ENCODE assay signal across 21 cellular contexts in the genomic region with DNA sequence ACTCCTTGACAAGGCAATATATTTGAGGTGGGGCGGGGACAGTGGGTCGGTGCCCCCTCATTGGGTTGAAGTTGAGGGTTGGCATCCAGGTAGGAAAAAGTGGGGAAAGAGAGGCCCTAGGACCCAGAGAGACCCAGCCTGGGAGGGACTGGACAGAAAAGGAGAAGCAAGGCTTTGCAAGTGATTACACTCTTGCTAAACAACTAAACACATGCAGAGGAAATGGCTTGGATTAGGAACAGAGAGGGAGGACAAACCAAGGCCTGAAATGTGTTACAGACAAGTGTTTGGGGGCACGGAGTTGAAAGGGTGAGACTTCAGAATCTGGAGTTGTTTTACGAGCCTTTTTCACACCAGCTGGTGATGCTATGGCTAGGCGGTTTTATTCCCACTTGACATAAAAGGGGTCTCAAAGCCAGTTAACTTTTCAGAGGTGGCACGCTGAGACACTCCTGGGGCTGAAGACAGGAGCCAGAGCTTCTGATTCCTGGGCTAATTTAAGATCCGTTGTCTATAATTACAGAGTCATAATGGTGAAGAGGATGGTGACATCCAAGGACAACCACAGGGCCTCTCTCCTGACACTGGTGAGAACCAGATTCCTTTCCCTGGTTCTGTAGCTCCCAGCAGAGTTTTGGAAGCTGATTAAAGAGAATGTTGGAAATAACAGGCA. TPM values are rescaled to one million over a fixed set of nuclear protein-coding genes. Genes with fewer than 3 reads are reported as not detected.
DNase-seq lines count a peak whose midpoint lies in the region; ATAC-seq and TF ChIP-seq lines count a peak whose summit lies in the region.
"Had no signal": no experiment of that assay in that cellular context is flagged by ENCODE, and none has a peak within 500 bp of the region (broad histone marks: within the 10 kb centered on the region; RNA-seq: fewer than 3 reads in every experiment).

No MANE protein-coding gene starts in this region.

- CTCF ChIA-PET in OCI-LY7 (lab: Charles Lee; ENCODE audit: unreplicated experiment), result no interaction called here

- in situ Hi-C loops in gastrocnemius medialis (cut with MboI; ENCODE audit: low sequenced_read_pairs in 4 of 4), result no loop called here

- no peak overlapping the region for H2AFZ ChIP-seq in OCI-LY7 (ENCODE audit: low read length)

- ATAC-seq in gastrocnemius medialis (peak; percentile 84 to 85), GM21515 (IDR thresholded peaks at IDR 0.05; ENCODE audit: unreplicated experiment) (no peak)
- ATAC-seq: A549 had no signal

- H3K9me2 ChIP-seq in OCI-LY7 (ENCODE audit: insufficient read depth, low read length), result no peaks in the 10 kb centered on the region

- intact Hi-C loops in gastrocnemius medialis (cut with DNase I; ENCODE audit: low total_unique reads) (no loop called here), OCI-LY7 (cut with micrococcal nuclease; ENCODE audit: unreplicated experiment) (no loop called here)

- H3K4me3 ChIP-seq in cardiac muscle cell (no peak overlapping the region), gastrocnemius medialis (no peak overlapping the region), OCI-LY7 (ENCODE audit: low read depth, low read length, poor library complexity, severe bottlenecking) (no peak overlapping the region)
- H3K4me3 ChIP-seq: A549 had no signal

- TF ChIP-seq POLR2A in gastrocnemius medialis (IDR thresholded peaks at IDR 0.05), result no peak

- H3K4me1 ChIP-seq in cardiac muscle cell (ENCODE audit: low read depth) (peaks cover 23% of the 10 kb centered on the region), gastrocnemius medialis (peaks cover 9 to 24% of the 10 kb centered on the region in 2 donors), OCI-LY7 (ENCODE audit: insufficient read depth, low read length, poor library complexity, severe bottlenecking) (peaks cover 12% of the 10 kb centered on the region)

- H3K36me3 ChIP-seq in cardiac muscle cell, result no peaks in the 10 kb centered on the region
- no peaks in the 10 kb centered on the region for H3K36me3 ChIP-seq in gastrocnemius medialis
- no peaks in the 10 kb centered on the region for H3K36me3 ChIP-seq in OCI-LY7 (ENCODE audit: insufficient read depth, low read length)

- POLR2A ChIA-PET in OCI-LY7 (lab: Charles Lee), result interaction anchor here (0.9 to 1.2 kb wide), 3 partner anchors 27 to 176 kb away, joined by 3 read pairs; no protein-coding TSS in a partner anchor

- no TSS peak for BruUV-seq in OCI-LY7 (replicated peaks; lab: Mats Ljungman, UMichigan)

- TF ChIP-seq CTCF in cardiac muscle cell (IDR thresholded peaks at IDR 0.05; ENCODE audit: low read depth, low read length) (no peak), gastrocnemius medialis (IDR thresholded peaks at IDR 0.05 in 4 of 5, conservative IDR thresholded peaks at IDR 0.05 in 1 of 5) (no peak), OCI-LY7 (conservative IDR thresholded peaks at IDR 0.05; ENCODE audit: low read length) (no peak)

- no peaks in the 10 kb centered on the region for H3K27me3 ChIP-seq in cardiac muscle cell
- H3K27me3 ChIP-seq in gastrocnemius medialis, result no peaks in the 10 kb centered on the region

- no peaks in the 10 kb centered on the region for H3K9me3 ChIP-seq in cardiac muscle cell (ENCODE audit: low read depth)
- no peaks in the 10 kb centered on the region for H3K9me3 ChIP-seq in gastrocnemius medialis
- peaks cover 11% of the 10 kb centered on the region for H3K9me3 ChIP-seq in OCI-LY7 (ENCODE audit: low read length)

- H3K27ac ChIP-seq in cardiac muscle cell (peak overlapping the region; percentile 65), gastrocnemius medialis (peak overlapping the region; percentile 18 to 68 (median 58)), OCI-LY7 (ENCODE audit: low read depth, low read length, poor library complexity, severe bottlenecking) (no peak overlapping the region)
- H3K27ac ChIP-seq: RWPE1 had no signal

- no peaks in the 10 kb centered on the region for H4K20me1 ChIP-seq in OCI-LY7 (ENCODE audit: insufficient read depth, low read length)

- no peak overlapping the region for H3K4me2 ChIP-seq in OCI-LY7 (ENCODE audit: low read length)
- H3K4me2 ChIP-seq: A549 had no signal

- DNase-seq in NCI-H82 (lab: John Stamatoyannopoulos, UW) (peak; percentile 11), NCI-H82 treated with DMSO at 0.1 percent for 48 hours (lab: John Stamatoyannopoulos, UW; ENCODE audit: unreplicated experiment) (no peak), NOMO-1 treated with dmso at 0.1 percent for 144 hours (lab: John Stamatoyannopoulos, UW; ENCODE audit: unreplicated experiment) (peak; percentile 15), cardiac muscle cell (ENCODE audit: low read depth in 1 of 2, low spot score in 1 of 2) (no peak), gastrocnemius medialis (no peak), OCI-LY7 (ENCODE audit: low spot score) (no peak), anterior cingulate cortex (lab: John Stamatoyannopoulos, UW) (no peak)
- DNase-seq: activated CD4-positive, CD25-positive, alpha-beta regulatory T cell; CD4-positive, alpha-beta memory T cell; central memory CD4-positive, alpha-beta T cell; DMS79 treated with DMSO at 0.1 percent for 48 hours; effector CD8-positive, alpha-beta T cell; mesendoderm; NCI-H1930; NCI-H748 treated with DMSO at 0.1 percent for 48 hours had no signal

- no peaks in the 10 kb centered on the region for H3K79me2 ChIP-seq in OCI-LY7 (ENCODE audit: insufficient read depth, low read depth, low read length)

RNA-seq across cellular contexts. Expression of gene KCTD6, which starts 7.7 kb away (rescaled TPM):
- total RNA-seq in cardiac muscle cell (15.7 and 17.6 TPM in 2 replicates), gastrocnemius medialis (1 to 10 TPM; 4.3 to 8.3 (median 5.8) TPM), OCI-LY7 (2022) (16.4 and 16.6 TPM in 2 replicates)
- polyA plus RNA-seq in cardiac muscle cell, result 31.0 and 32.1 TPM in 2 replicates
- 12.6 and 17.1 TPM in 2 replicates for total RNA-seq in OCI-LY7 (2014; rRNA removed; shearing (Covaris generic))

RNA-seq across cellular contexts. Expression of gene PDHB, which starts 50.6 kb away (rescaled TPM):
- total RNA-seq in cardiac muscle cell, result 260 and 584 TPM in 2 replicates
- polyA plus RNA-seq in cardiac muscle cell, result 247 and 266 TPM in 2 replicates
- total RNA-seq in gastrocnemius medialis, result 100 to 1,000 TPM; 131 to 195 (median 169) TPM
- total RNA-seq in OCI-LY7 (2014; rRNA removed; shearing (Covaris generic)), result 60.8 and 76.8 TPM in 2 replicates
- 82.4 and 86.6 TPM in 2 replicates for total RNA-seq in OCI-LY7 (2022)

RNA-seq across cellular contexts. Expression of gene ACOX2, which starts 52.8 kb away (rescaled TPM):
- total RNA-seq in cardiac muscle cell (18.9 and 27.3 TPM in 2 replicates), gastrocnemius medialis (10 to 100 TPM in 1 of 4 donors, 1 to 10 TPM in 3; 1.6 to 10.4 (median 5.7) TPM), OCI-LY7 (2022) (not detected in 2 replicates)
- 24.3 and 42.5 TPM in 2 replicates for polyA plus RNA-seq in cardiac muscle cell
- not detected in 2 replicates for total RNA-seq in OCI-LY7 (2014; rRNA removed; shearing (Covaris generic))
- total RNA-seq: activated T-helper 1 cell treated with anti-CD3 and anti-CD28 coated beads, Interleukin-12 subunit alpha, Interleukin-12 subunit beta, Interleukin-2, Interleukin-4 antibody, amounts not matched to agents 30 ng/mL and 10 ng/mL and 1 ng/mL, durations not matched to agents 14 hours and 24 hours and 36 hours; CD4-positive, alpha-beta memory T cell; T-helper 1 cell treated with Interleukin-12 subunit alpha and Interleukin-12 subunit beta and Interleukin-4 antibody, amounts not matched to agents 30 ng/mL and 1 ng/mL, for 36 hours had no signal
- polyA plus RNA-seq: CD4-positive, alpha-beta memory T cell; neural cell had no signal

Comparison
In these comparisons a context has a peak if more than half of its experiments do, and no peak if none do; other contexts are left out.
1. DNase-seq: peak in NCI-H82 (single experiment) and NOMO-1 treated with dmso at 0.1 percent for 144 hours (single experiment); none in NCI-H82 treated with DMSO at 0.1 percent for 48 hours (single experiment), cardiac muscle cell (0 of 2), gastrocnemius medialis (0 of 2), OCI-LY7 (single experiment) and anterior cingulate cortex (0 of 58).